In genomic region chr6:28080631-28081485, GRCh38 we compare ENCODE assay signal across 8 cellular contexts. TPM values are rescaled to one million over a fixed set of nuclear protein-coding genes. Genes with fewer than 3 reads are reported as not detected.
DNase-seq lines count a peak whose midpoint lies in the region; ATAC-seq, FAIRE-seq and TF ChIP-seq lines count a peak whose summit lies in the region.

No MANE protein-coding gene starts in this region.

- peak overlapping the region; percentile 85 for H3K9ac ChIP-seq in iPS-20b (ENCODE audit: low read depth, low read length)
- peak overlapping the region; percentile 85 to 93 (median 89) for H3K9ac ChIP-seq in skeletal muscle tissue (ENCODE audit: low read depth in 1 of 3, low read length in 3 of 3)

- in situ Hi-C loops in ACHN (cut with HindIII; ENCODE audit: low pct_ligation_motif_present, low pct_unique_long_range_greater_than_20kb, low sequenced_read_pairs), result no loop called here

- H3K27me3 ChIP-seq in bronchial epithelial cell (ENCODE audit: control insufficient read depth, insufficient read depth, low read length) (no peaks in the 10 kb centered on the region), iPS-20b (ENCODE audit: insufficient read depth, low read length) (peaks cover 3% of the 10 kb centered on the region; the same call in 1 of the 2 replicates), skeletal muscle tissue (ENCODE audit: control insufficient read depth in 3 of 3, insufficient read depth in 3 of 3, low read length in 3 of 3) (no peaks in the 10 kb centered on the region)

- H3K27ac ChIP-seq in iPS-20b (ENCODE audit: low read length), result peak overlapping the region; percentile 54
- H3K27ac ChIP-seq in skeletal muscle tissue (ENCODE audit: low read depth, low read length), result peak overlapping the region; percentile 86

- ATAC-seq in GM18907 (IDR thresholded peaks at IDR 0.05; ENCODE audit: unreplicated experiment), result peak; percentile 76
- ATAC-seq in HG03139 (IDR thresholded peaks at IDR 0.05; ENCODE audit: unreplicated experiment), result peak; percentile 64

- H3K4me1 ChIP-seq in iPS-20b (ENCODE audit: insufficient read depth, low read length) (no peaks in the 10 kb centered on the region), skeletal muscle tissue (ENCODE audit: control insufficient read depth in 3 of 3, insufficient read depth in 3 of 3, low read length in 3 of 3) (peaks cover 8 to 16% (median 10%) of the 10 kb centered on the region in 3 donors)

- TF ChIP-seq CTCF in WI38 (IDR thresholded peaks at IDR 0.05; ENCODE audit: low read depth, low read length), result no peak
- TF ChIP-seq CTCF in bronchial epithelial cell (IDR thresholded peaks at IDR 0.05; ENCODE audit: insufficient read depth, low read length, severe bottlenecking), result no peak

- DNase-seq in ACHN (peak; percentile 93), NCI-H2196 (lab: John Stamatoyannopoulos, UW; ENCODE audit: unreplicated experiment) (peak; percentile 92), bronchial epithelial cell (ENCODE audit: low read depth) (peak; percentile 90)

- H3K4me3 ChIP-seq in WI38 (ENCODE audit: low read depth, low read length), result peak overlapping the region; percentile 74
- H3K4me3 ChIP-seq in bronchial epithelial cell (ENCODE audit: low read depth, low read length), result peak overlapping the region; percentile 87
- H3K4me3 ChIP-seq in iPS-20b (ENCODE audit: low read length), result peak overlapping the region; percentile 94
- peak overlapping the region; percentile 98 to 99 (median 98) for H3K4me3 ChIP-seq in skeletal muscle tissue (ENCODE audit: low read length in 3 of 3)

- no peak for FAIRE-seq in bronchial epithelial cell (lab: Jason Lieb, UNC)

- H3K9me3 ChIP-seq in iPS-20b (ENCODE audit: insufficient read depth, low read depth, low read length) (no peaks in the 10 kb centered on the region), skeletal muscle tissue (ENCODE audit: control insufficient read depth in 3 of 3, low read length in 3 of 3) (no peaks in the 10 kb centered on the region)

- H3K36me3 ChIP-seq in bronchial epithelial cell (ENCODE audit: control insufficient read depth, insufficient read depth, low read length), result peaks cover 2% of the 10 kb centered on the region
- H3K36me3 ChIP-seq in iPS-20b (ENCODE audit: insufficient read depth, low read depth, low read length), result peaks cover 20% of the 10 kb centered on the region
- peaks cover 0 to 3% (median 0%) of the 10 kb centered on the region in 3 donors for H3K36me3 ChIP-seq in skeletal muscle tissue (ENCODE audit: control insufficient read depth in 3 of 3, insufficient read depth in 3 of 3, low read length in 3 of 3)

RNA-seq across cellular contexts. Expression of gene ZNF165, which starts 0.5 kb away (rescaled TPM):
- 2.6 and 4.7 TPM in 2 replicates for total RNA-seq in bronchial epithelial cell
- under 0.01 TPM for total RNA-seq in skeletal muscle tissue

RNA-seq across cellular contexts. Expression of gene ZSCAN16, which starts 43.6 kb away (rescaled TPM):
- total RNA-seq in bronchial epithelial cell, result 9.5 and 11.1 TPM in 2 replicates
- 3.7 TPM for total RNA-seq in skeletal muscle tissue

Comparison
In these comparisons a context has a peak if more than half of its experiments do, and no peak if none do; other contexts are left out.
1. Peak in every context shown above with its lines: DNase-seq, ATAC-seq, H3K4me3 ChIP-seq and H3K27ac ChIP-seq.